ENCODE assay signal across 23 cellular contexts in genomic region chr10:124342821-124343170, GRCh38.
DNase-seq lines count a peak whose midpoint lies in the region; ATAC-seq and TF ChIP-seq lines count a peak whose summit lies in the region.
"Had no signal": no experiment of that assay in that cellular context is flagged by ENCODE, and none has a peak within 500 bp of the region (broad histone marks: within the 10 kb centered on the region; RNA-seq: fewer than 3 reads in every experiment).

No MANE protein-coding gene starts in this region.

- H3K27me3 ChIP-seq in heart right ventricle (no peaks in the 10 kb centered on the region), upper lobe of right lung (no peaks in the 10 kb centered on the region)
- H3K27me3 ChIP-seq: MG63, SJSA1 had no signal

- no peak for TF ChIP-seq CTCF in heart right ventricle (IDR thresholded peaks at IDR 0.05)
- TF ChIP-seq CTCF in neural crest cell (conservative IDR thresholded peaks at IDR 0.05): no peak
- no peak for TF ChIP-seq CTCF in upper lobe of right lung (IDR thresholded peaks at IDR 0.05)

- H3K4me3 Mint-ChIP-seq in central memory CD8-positive, alpha-beta T cell: no peak overlapping the region
- no peak overlapping the region for H3K4me3 Mint-ChIP-seq in neural crest cell

- H3K36me3 Mint-ChIP-seq in central memory CD8-positive, alpha-beta T cell (ENCODE audit: insufficient read depth): peaks cover 3% of the 10 kb centered on the region
- H3K36me3 Mint-ChIP-seq in neural crest cell (ENCODE audit: low read depth): no peaks in the 10 kb centered on the region

- H3K9me3 ChIP-seq in heart right ventricle: no peaks in the 10 kb centered on the region
- H3K9me3 ChIP-seq in upper lobe of right lung: no peaks in the 10 kb centered on the region
- H3K9me3 ChIP-seq: A549, MG63, SJSA1 had no signal

- no peak for ATAC-seq in heart right ventricle
- no peak for ATAC-seq in central memory CD8-positive, alpha-beta T cell (replicated peaks; ENCODE audit: extremely low read depth, poor library complexity, severe bottlenecking)
- no peak for ATAC-seq in upper lobe of right lung
- ATAC-seq in GM21447 (IDR thresholded peaks at IDR 0.05; ENCODE audit: unreplicated experiment): no peak
- ATAC-seq: A549, HCT116 had no signal

- H3K4me3 ChIP-seq in heart right ventricle (no peak overlapping the region), upper lobe of right lung (no peak overlapping the region)
- H3K4me3 ChIP-seq: A549, MG63, PC-9, SJSA1 had no signal

- H3K27me3 Mint-ChIP-seq in central memory CD8-positive, alpha-beta T cell: peaks cover 10% of the 10 kb centered on the region
- no peaks in the 10 kb centered on the region for H3K27me3 Mint-ChIP-seq in neural crest cell (ENCODE audit: low read depth)

- peaks cover 0 to 16% (median 0%) of the 10 kb centered on the region in 9 donors for H3K4me1 ChIP-seq in heart right ventricle
- peaks cover 14% of the 10 kb centered on the region for H3K4me1 ChIP-seq in upper lobe of right lung
- H3K4me1 ChIP-seq: A549 had no signal

- H3K4me1 Mint-ChIP-seq in central memory CD8-positive, alpha-beta T cell: peaks cover 19% of the 10 kb centered on the region
- H3K4me1 Mint-ChIP-seq in neural crest cell: no peaks in the 10 kb centered on the region

- no peaks in the 10 kb centered on the region for H3K9me3 Mint-ChIP-seq in central memory CD8-positive, alpha-beta T cell
- H3K9me3 Mint-ChIP-seq in neural crest cell: no peaks in the 10 kb centered on the region

- H3K27ac ChIP-seq in heart right ventricle (no peak overlapping the region), upper lobe of right lung (no peak overlapping the region)
- H3K27ac ChIP-seq: A549, PC-9, SJSA1 had no signal

- intact Hi-C loops in cardiac septum (cut with DNase I): no loop called here
- intact Hi-C loops in heart right ventricle (cut with DNase I): no loop called here
- intact Hi-C loops in upper lobe of right lung (cut with DNase I): no loop called here

- no peaks in the 10 kb centered on the region for H3K36me3 ChIP-seq in heart right ventricle
- no peaks in the 10 kb centered on the region for H3K36me3 ChIP-seq in upper lobe of right lung
- H3K36me3 ChIP-seq: MG63, SJSA1 had no signal

- DNase-seq in cardiac septum (ENCODE audit: low spot score) (peak; percentile 46), heart right ventricle (no peak), neural crest cell (ENCODE audit: low read depth, low spot score) (no peak), upper lobe of right lung (peak; percentile 32), COLO829 (ENCODE audit: low spot score) (no peak)
- no peak for DNase-seq in central memory CD8-positive, alpha-beta T cell (ENCODE audit: low spot score in 2 of 2)
- DNase-seq in activated CD8-positive, alpha-beta memory T cell treated with anti-CD3 and anti-CD28 coated beads for 24 hours: no peak
- DNase-seq: AML-193, DMS53, GOT3, IMR-90, KG1, MG63, NCI-H1694, NCI-H2081, NCI-H2227 treated with DMSO at 0.1 percent for 48 hours, NCI-H526 treated with DMSO at 0.1 percent for 48 hours, PC-9, Right ventricle myocardium superior had no signal

- H3K27ac Mint-ChIP-seq in central memory CD8-positive, alpha-beta T cell (ENCODE audit: low read depth): peak overlapping the region; percentile 39
- peak overlapping the region; percentile 32 for H3K27ac Mint-ChIP-seq in neural crest cell (ENCODE audit: unreplicated experiment)

- 95 to 96% methylated on average over 5 of the region's 5 CpGs for WGBS in heart right ventricle, 2 donors

Comparison
In these comparisons a context has a peak if more than half of its experiments do, and no peak if none do; other contexts are left out.
1. DNase-seq: peak in cardiac septum (single experiment) and upper lobe of right lung (single experiment); none in heart right ventricle (0 of 2), central memory CD8-positive, alpha-beta T cell (0 of 2), neural crest cell (single experiment), COLO829 (single experiment) and activated CD8-positive, alpha-beta memory T cell treated with anti-CD3 and anti-CD28 coated beads for 24 hours (single experiment).